In the genomic region with DNA sequence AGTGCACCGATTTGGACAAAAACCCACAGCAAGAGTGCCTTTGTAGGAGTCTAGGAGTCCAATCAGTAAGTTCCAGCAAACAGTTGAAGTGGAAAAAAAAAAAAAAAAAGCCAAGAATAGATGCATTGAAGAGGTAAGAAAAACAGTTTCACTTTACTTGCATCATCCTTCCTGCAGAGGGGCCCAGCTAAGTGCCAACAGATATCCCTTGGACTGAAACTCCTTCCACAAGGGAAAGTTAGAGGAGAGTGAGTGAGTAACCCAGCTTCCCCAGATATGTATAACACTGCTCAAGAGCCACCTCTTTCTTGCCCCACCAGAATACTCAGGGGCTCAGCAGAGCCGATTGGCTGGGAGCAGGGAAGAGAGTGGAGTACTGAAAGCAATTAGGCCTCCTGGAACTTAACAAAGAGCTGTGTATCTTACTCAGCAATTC, we compare ENCODE assay signal across 1 cellular context.
TF ChIP-seq lines count a peak whose summit lies in the region.

No MANE protein-coding gene starts in this region.

TF ChIP-seq in GM23338, 12 proteins besides CTCF, POLR2A, EP300 and RAD21 (continued from another document):
- no peak for TF ChIP-seq ZNF462 (CRISPR knock-in tag; IDR thresholded peaks at IDR 0.05)
- no peak for TF ChIP-seq JUNB (IDR thresholded peaks at IDR 0.05; ENCODE audit: unreplicated experiment)
- no peak for TF ChIP-seq POLR2AphosphoS5 (IDR thresholded peaks at IDR 0.05; ENCODE audit: low read depth)
- TF ChIP-seq, protein P1, sequence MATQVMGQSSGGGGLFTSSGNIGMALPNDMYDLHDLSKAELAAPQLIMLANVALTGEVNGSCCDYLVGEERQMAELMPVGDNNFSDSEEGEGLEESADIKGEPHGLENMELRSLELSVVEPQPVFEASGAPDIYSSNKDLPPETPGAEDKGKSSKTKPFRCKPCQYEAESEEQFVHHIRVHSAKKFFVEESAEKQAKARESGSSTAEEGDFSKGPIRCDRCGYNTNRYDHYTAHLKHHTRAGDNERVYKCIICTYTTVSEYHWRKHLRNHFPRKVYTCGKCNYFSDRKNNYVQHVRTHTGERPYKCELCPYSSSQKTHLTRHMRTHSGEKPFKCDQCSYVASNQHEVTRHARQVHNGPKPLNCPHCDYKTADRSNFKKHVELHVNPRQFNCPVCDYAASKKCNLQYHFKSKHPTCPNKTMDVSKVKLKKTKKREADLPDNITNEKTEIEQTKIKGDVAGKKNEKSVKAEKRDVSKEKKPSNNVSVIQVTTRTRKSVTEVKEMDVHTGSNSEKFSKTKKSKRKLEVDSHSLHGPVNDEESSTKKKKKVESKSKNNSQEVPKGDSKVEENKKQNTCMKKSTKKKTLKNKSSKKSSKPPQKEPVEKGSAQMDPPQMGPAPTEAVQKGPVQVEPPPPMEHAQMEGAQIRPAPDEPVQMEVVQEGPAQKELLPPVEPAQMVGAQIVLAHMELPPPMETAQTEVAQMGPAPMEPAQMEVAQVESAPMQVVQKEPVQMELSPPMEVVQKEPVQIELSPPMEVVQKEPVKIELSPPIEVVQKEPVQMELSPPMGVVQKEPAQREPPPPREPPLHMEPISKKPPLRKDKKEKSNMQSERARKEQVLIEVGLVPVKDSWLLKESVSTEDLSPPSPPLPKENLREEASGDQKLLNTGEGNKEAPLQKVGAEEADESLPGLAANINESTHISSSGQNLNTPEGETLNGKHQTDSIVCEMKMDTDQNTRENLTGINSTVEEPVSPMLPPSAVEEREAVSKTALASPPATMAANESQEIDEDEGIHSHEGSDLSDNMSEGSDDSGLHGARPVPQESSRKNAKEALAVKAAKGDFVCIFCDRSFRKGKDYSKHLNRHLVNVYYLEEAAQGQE (IDR thresholded peaks at IDR 0.05; ENCODE audit: unreplicated experiment) = no peak
- no peak for TF ChIP-seq EZH2phosphoT487 (IDR thresholded peaks at IDR 0.05; ENCODE audit: unreplicated experiment)
- no peak for TF ChIP-seq ZNF114 (CRISPR knock-in tag; IDR thresholded peaks at IDR 0.05)
- TF ChIP-seq STAT1 (IDR thresholded peaks at IDR 0.05; ENCODE audit: unreplicated experiment) = no peak
- no peak for TF ChIP-seq ZNF331 (CRISPR knock-in tag; IDR thresholded peaks at IDR 0.05; ENCODE audit: low read depth)
- TF ChIP-seq, protein P2, sequence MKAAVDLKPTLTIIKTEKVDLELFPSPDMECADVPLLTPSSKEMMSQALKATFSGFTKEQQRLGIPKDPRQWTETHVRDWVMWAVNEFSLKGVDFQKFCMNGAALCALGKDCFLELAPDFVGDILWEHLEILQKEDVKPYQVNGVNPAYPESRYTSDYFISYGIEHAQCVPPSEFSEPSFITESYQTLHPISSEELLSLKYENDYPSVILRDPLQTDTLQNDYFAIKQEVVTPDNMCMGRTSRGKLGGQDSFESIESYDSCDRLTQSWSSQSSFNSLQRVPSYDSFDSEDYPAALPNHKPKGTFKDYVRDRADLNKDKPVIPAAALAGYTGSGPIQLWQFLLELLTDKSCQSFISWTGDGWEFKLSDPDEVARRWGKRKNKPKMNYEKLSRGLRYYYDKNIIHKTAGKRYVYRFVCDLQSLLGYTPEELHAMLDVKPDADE (IDR thresholded peaks at IDR 0.05) = no peak
- TF ChIP-seq CREB1 (CRISPR knock-in tag; IDR thresholded peaks at IDR 0.05; ENCODE audit: low read depth) = no peak
TF ChIP-seq in GM23338: peak in this region for 0.
